ENCODE assay signal across 26 cellular contexts in genomic region chr7:154911862-154912261, GRCh38.
"Had no signal": no experiment of that assay in that cellular context is flagged by ENCODE, and none has a peak within 500 bp of the region (broad histone marks: within the 10 kb centered on the region; RNA-seq: fewer than 3 reads in every experiment).

No MANE protein-coding gene starts in this region.

- H3K27ac ChIP-seq: esophagus squamous epithelium, left ventricle myocardium inferior, lower lobe of right lung, ovary, right lobe of liver, stomach, thyroid gland had no signal

- H3K4me3 ChIP-seq: esophagus squamous epithelium, left ventricle myocardium inferior, lower lobe of right lung, ovary, right lobe of liver, stomach, thyroid gland had no signal

- H3K27me3 ChIP-seq: ovary, right lobe of liver, thyroid gland had no signal

- ATAC-seq: effector memory CD8-positive, alpha-beta T cell; left colon; lower lobe of right lung; natural killer cell; right lobe of liver; stimulated activated effector memory CD8-positive, alpha-beta T cell treated with anti-CD3 and anti-CD28 coated beads, Interleukin-12 subunit alpha, Interleukin-12 subunit beta, amount 100 ng/mL, for 72 hours had no signal

- H3K9me3 ChIP-seq: lower lobe of right lung, ovary, right lobe of liver, thyroid gland had no signal

- H3K36me3 ChIP-seq: esophagus squamous epithelium, left ventricle myocardium inferior, lower lobe of right lung, ovary, right lobe of liver, stomach, thyroid gland had no signal

- DNase-seq: cortex of kidney; effector memory CD8-positive, alpha-beta T cell; erythroblast; esophagus squamous epithelium; foreskin melanocyte; glutamatergic neuron; hypothalamus; immature natural killer cell; islet precursor cell; kidney glomerular epithelial cell; left colon; left ventricle myocardium inferior; lower lobe of right lung; natural killer cell; occipital lobe; right lobe of liver; small intestine; stimulated activated CD4-positive, alpha-beta T cell treated with anti-CD3 and anti-CD28 coated beads, Interleukin-12 subunit alpha, Interleukin-12 subunit beta, amount 100 ng/mL, for 4 hours; stimulated activated CD4-positive, alpha-beta T cell treated with anti-CD3 and anti-CD28 coated beads, Interleukin-1b, Interleukin-23, amount 100 ng/mL, for 48 hours; stimulated activated CD4-positive, alpha-beta T cell treated with anti-CD3 and anti-CD28 coated beads, Interleukin-4, amount 100 ng/mL, for 1 hour; stimulated activated naive CD4-positive, alpha-beta T cell treated with Interleukin-2 at 50 U/mL for 16 hours; stomach; thyroid gland; trophoblast cell had no signal
